In the genomic region with DNA sequence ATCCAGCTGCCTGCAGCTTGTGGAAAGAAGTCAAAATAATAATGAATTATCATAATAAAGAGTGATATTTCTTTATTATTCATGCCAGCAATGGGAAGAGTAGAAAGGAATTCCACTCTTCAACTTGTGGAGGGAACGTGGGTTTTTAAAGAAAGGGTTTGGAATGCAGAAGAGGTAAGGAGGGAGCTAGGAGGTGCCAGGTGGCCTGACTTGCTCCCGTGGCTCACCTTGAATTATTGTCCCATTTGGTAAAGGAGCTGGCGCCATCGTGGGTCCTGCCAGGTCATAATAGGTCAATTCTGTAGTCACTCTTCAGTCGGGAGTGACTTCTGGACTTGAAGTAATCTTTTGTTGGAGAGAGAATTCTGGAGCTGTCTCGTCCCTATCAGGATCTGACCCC, we compare ENCODE assay signal across 2 cellular contexts.
TF ChIP-seq lines count a peak whose summit lies in the region.

No MANE protein-coding gene starts in this region.

TF ChIP-seq in GM23338, 12 proteins besides CTCF, POLR2A, EP300 and RAD21 (continued from another document):
- TF ChIP-seq, protein P1, sequence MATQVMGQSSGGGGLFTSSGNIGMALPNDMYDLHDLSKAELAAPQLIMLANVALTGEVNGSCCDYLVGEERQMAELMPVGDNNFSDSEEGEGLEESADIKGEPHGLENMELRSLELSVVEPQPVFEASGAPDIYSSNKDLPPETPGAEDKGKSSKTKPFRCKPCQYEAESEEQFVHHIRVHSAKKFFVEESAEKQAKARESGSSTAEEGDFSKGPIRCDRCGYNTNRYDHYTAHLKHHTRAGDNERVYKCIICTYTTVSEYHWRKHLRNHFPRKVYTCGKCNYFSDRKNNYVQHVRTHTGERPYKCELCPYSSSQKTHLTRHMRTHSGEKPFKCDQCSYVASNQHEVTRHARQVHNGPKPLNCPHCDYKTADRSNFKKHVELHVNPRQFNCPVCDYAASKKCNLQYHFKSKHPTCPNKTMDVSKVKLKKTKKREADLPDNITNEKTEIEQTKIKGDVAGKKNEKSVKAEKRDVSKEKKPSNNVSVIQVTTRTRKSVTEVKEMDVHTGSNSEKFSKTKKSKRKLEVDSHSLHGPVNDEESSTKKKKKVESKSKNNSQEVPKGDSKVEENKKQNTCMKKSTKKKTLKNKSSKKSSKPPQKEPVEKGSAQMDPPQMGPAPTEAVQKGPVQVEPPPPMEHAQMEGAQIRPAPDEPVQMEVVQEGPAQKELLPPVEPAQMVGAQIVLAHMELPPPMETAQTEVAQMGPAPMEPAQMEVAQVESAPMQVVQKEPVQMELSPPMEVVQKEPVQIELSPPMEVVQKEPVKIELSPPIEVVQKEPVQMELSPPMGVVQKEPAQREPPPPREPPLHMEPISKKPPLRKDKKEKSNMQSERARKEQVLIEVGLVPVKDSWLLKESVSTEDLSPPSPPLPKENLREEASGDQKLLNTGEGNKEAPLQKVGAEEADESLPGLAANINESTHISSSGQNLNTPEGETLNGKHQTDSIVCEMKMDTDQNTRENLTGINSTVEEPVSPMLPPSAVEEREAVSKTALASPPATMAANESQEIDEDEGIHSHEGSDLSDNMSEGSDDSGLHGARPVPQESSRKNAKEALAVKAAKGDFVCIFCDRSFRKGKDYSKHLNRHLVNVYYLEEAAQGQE (IDR thresholded peaks at IDR 0.05; ENCODE audit: unreplicated experiment) = no peak
- TF ChIP-seq POLR2AphosphoS5 (IDR thresholded peaks at IDR 0.05; ENCODE audit: low read depth) = no peak
- TF ChIP-seq JUNB (IDR thresholded peaks at IDR 0.05; ENCODE audit: unreplicated experiment) = no peak
- TF ChIP-seq, protein P2, sequence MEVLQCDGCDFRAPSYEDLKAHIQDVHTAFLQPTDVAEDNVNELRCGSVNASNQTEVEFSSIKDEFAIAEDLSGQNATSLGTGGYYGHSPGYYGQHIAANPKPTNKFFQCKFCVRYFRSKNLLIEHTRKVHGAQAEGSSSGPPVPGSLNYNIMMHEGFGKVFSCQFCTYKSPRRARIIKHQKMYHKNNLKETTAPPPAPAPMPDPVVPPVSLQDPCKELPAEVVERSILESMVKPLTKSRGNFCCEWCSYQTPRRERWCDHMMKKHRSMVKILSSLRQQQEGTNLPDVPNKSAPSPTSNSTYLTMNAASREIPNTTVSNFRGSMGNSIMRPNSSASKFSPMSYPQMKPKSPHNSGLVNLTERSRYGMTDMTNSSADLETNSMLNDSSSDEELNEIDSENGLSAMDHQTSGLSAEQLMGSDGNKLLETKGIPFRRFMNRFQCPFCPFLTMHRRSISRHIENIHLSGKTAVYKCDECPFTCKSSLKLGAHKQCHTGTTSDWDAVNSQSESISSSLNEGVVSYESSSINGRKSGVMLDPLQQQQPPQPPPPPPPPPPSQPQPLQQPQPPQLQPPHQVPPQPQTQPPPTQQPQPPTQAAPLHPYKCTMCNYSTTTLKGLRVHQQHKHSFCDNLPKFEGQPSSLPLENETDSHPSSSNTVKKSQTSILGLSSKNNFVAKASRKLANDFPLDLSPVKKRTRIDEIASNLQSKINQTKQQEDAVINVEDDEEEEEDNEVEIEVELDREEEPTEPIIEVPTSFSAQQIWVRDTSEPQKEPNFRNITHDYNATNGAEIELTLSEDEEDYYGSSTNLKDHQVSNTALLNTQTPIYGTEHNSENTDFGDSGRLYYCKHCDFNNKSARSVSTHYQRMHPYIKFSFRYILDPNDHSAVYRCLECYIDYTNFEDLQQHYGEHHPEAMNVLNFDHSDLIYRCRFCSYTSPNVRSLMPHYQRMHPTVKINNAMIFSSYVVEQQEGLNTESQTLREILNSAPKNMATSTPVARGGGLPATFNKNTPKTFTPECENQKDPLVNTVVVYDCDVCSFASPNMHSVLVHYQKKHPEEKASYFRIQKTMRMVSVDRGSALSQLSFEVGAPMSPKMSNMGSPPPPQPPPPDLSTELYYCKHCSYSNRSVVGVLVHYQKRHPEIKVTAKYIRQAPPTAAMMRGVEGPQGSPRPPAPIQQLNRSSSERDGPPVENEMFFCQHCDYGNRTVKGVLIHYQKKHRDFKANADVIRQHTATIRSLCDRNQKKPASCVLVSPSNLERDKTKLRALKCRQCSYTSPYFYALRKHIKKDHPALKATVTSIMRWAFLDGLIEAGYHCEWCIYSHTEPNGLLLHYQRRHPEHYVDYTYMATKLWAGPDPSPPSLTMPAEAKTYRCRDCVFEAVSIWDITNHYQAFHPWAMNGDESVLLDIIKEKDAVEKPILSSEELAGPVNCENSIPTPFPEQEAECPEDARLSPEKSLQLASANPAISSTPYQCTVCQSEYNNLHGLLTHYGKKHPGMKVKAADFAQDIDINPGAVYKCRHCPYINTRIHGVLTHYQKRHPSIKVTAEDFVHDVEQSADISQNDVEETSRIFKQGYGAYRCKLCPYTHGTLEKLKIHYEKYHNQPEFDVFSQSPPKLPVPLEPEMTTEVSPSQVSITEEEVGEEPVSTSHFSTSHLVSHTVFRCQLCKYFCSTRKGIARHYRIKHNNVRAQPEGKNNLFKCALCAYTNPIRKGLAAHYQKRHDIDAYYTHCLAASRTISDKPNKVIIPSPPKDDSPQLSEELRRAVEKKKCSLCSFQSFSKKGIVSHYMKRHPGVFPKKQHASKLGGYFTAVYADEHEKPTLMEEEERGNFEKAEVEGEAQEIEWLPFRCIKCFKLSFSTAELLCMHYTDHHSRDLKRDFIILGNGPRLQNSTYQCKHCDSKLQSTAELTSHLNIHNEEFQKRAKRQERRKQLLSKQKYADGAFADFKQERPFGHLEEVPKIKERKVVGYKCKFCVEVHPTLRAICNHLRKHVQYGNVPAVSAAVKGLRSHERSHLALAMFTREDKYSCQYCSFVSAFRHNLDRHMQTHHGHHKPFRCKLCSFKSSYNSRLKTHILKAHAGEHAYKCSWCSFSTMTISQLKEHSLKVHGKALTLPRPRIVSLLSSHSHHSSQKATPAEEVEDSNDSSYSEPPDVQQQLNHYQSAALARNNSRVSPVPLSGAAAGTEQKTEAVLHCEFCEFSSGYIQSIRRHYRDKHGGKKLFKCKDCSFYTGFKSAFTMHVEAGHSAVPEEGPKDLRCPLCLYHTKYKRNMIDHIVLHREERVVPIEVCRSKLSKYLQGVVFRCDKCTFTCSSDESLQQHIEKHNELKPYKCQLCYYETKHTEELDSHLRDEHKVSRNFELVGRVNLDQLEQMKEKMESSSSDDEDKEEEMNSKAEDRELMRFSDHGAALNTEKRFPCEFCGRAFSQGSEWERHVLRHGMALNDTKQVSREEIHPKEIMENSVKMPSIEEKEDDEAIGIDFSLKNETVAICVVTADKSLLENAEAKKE (CRISPR knock-in tag; IDR thresholded peaks at IDR 0.05) = no peak; the same call in 1 of the 2 replicates
- no peak for TF ChIP-seq CREB1 (CRISPR knock-in tag; IDR thresholded peaks at IDR 0.05; ENCODE audit: low read depth)
- TF ChIP-seq STAT1 (IDR thresholded peaks at IDR 0.05; ENCODE audit: unreplicated experiment) = no peak
TF ChIP-seq in GM23338: peak in this region for 0.

TF ChIP-seq in WTC11, 78 proteins besides CTCF, POLR2A, EP300 and RAD21 (continued from another document):
- TF ChIP-seq, protein P3, sequence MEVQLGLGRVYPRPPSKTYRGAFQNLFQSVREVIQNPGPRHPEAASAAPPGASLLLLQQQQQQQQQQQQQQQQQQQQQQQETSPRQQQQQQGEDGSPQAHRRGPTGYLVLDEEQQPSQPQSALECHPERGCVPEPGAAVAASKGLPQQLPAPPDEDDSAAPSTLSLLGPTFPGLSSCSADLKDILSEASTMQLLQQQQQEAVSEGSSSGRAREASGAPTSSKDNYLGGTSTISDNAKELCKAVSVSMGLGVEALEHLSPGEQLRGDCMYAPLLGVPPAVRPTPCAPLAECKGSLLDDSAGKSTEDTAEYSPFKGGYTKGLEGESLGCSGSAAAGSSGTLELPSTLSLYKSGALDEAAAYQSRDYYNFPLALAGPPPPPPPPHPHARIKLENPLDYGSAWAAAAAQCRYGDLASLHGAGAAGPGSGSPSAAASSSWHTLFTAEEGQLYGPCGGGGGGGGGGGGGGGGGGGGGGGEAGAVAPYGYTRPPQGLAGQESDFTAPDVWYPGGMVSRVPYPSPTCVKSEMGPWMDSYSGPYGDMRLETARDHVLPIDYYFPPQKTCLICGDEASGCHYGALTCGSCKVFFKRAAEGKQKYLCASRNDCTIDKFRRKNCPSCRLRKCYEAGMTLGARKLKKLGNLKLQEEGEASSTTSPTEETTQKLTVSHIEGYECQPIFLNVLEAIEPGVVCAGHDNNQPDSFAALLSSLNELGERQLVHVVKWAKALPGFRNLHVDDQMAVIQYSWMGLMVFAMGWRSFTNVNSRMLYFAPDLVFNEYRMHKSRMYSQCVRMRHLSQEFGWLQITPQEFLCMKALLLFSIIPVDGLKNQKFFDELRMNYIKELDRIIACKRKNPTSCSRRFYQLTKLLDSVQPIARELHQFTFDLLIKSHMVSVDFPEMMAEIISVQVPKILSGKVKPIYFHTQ (CRISPR knock-in tag; IDR thresholded peaks at IDR 0.05) = no peak
- no peak for TF ChIP-seq ETV6 (CRISPR knock-in tag; IDR thresholded peaks at IDR 0.05)
- TF ChIP-seq ZNF396 (CRISPR knock-in tag; IDR thresholded peaks at IDR 0.05; ENCODE audit: borderline replicate concordance) = no peak
- TF ChIP-seq, protein P4, sequence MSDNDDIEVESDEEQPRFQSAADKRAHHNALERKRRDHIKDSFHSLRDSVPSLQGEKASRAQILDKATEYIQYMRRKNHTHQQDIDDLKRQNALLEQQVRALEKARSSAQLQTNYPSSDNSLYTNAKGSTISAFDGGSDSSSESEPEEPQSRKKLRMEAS (CRISPR knock-in tag; IDR thresholded peaks at IDR 0.05) = no peak
- no peak for TF ChIP-seq ZNF671 (CRISPR knock-in tag; IDR thresholded peaks at IDR 0.05)
- no peak for TF ChIP-seq NR1H2 (CRISPR knock-in tag; IDR thresholded peaks at IDR 0.05)
- TF ChIP-seq CBFB (CRISPR knock-in tag; IDR thresholded peaks at IDR 0.05; ENCODE audit: low read depth) = no peak
- TF ChIP-seq NFATC4 (CRISPR knock-in tag; IDR thresholded peaks at IDR 0.05) = no peak
